ENCODE assay signal across 8 cellular contexts in the genomic region with DNA sequence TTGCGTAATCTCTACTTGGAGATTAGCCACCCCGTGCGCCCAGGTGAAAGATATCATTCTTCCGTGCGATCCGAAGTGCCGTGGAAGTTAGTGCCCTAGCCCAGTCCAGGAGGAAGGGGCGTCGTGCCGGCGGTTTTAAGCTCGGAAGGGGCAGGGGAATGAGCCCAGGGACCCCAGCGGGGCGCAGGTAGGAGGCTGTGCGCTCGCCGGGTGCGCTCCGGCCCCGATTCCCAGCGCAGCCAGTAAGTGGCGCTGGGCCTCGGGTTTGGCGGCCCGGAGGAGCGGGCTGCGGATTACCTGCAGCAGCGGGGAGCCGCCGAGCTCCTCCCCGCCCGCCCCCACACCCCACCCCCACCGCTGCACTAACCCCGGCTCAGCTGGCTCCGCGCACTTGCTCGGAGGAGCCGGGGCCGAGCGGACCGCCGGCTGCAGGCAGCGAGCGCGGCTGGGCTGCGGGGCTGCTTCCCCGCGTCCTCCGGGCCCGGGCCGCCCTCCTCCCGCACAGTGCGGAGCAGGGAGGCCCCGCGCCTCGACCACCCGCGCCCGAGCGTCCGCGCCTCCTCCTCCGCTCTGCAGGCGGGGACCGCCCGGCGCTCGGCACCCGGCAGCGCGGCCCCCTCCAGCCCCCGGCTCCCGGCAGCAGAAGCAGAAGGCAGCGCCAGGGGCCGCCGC. TPM values are rescaled to one million over a fixed set of nuclear protein-coding genes. Genes with fewer than 3 reads are reported as not detected.
DNase-seq lines count a peak whose midpoint lies in the region; ATAC-seq and TF ChIP-seq lines count a peak whose summit lies in the region.

TSS of gene RYR2 (plus strand) at position 390 of the 672 bp plus-strand sequence. CDS start 338 bp downstream, outside the sequence.

- H3K27me3 ChIP-seq in body of pancreas (peaks cover 0 to 14% of the 10 kb centered on the region in 2 donors), layer of hippocampus (ENCODE audit: control insufficient read depth, insufficient read depth, low read length) (peaks cover 2% of the 10 kb centered on the region), suprapubic skin (peaks cover 40% of the 10 kb centered on the region)

- H3K4me1 ChIP-seq in body of pancreas (peaks cover 18% of the 10 kb centered on the region), suprapubic skin (peaks cover 18% of the 10 kb centered on the region)

- no peak within 1 kb of the TSS for H3K27ac ChIP-seq in body of pancreas
- peak within 1 kb of the TSS; percentile 10 for H3K27ac ChIP-seq in layer of hippocampus (ENCODE audit: low read depth, low read length)
- no peak within 1 kb of the TSS for H3K27ac ChIP-seq in suprapubic skin

- H3K4me3 ChIP-seq in body of pancreas (peak within 1 kb of the TSS in 1 of 2 donors; percentile 11), suprapubic skin (peak within 1 kb of the TSS; percentile 45)

- TF ChIP-seq POLR2A in body of pancreas (IDR thresholded peaks at IDR 0.05) (no peak), suprapubic skin (IDR thresholded peaks at IDR 0.05) (no peak)

- POLR2A ChIA-PET in activated CD4-positive, alpha-beta T cell treated with anti-CD3 and anti-CD28 coated beads for 36 hours (lab: Charles Lee), result no interaction called here

- H3K4me3 Mint-ChIP-seq in activated CD4-positive, alpha-beta T cell treated with anti-CD3 and anti-CD28 coated beads for 36 hours, result no peak within 1 kb of the TSS

- H3K36me3 ChIP-seq in body of pancreas (replicated peaks in 1 of 2; ENCODE audit: insufficient read depth in 1 of 2, low read depth in 2 of 2) (no peaks in the 10 kb centered on the region), suprapubic skin (no peaks in the 10 kb centered on the region)

- peak; percentile 52 for DNase-seq in activated CD4-positive, alpha-beta T cell treated with anti-CD3 and anti-CD28 coated beads for 36 hours
- DNase-seq in activated CD4-positive, alpha-beta T cell treated with anti-CD3 and anti-CD28 coated beads for 4 hours, result no peak
- DNase-seq in body of pancreas (peak; percentile 17 to 49 (median 26)), suprapubic skin (ENCODE audit: low spot score in 2 of 2) (no peak), NCI-H2196 (lab: John Stamatoyannopoulos, UW; ENCODE audit: unreplicated experiment) (no peak), AG08396 (ENCODE audit: low spot score) (no peak)

- peak in 6 of 7 experiments; percentile 23 to 47 (median 40) for TF ChIP-seq CTCF in body of pancreas (IDR thresholded peaks at IDR 0.05)
- peak in 1 of 2 donors; percentile 20 for TF ChIP-seq CTCF in suprapubic skin (IDR thresholded peaks at IDR 0.05)

- 1 to 2% methylated on average over 6 to 70 of the region's 76 CpGs for WGBS in body of pancreas, 2 donors
- WGBS in suprapubic skin, result 6% methylated on average over 11 of the region's 76 CpGs

- H3K27me3 Mint-ChIP-seq in activated CD4-positive, alpha-beta T cell treated with anti-CD3 and anti-CD28 coated beads for 36 hours, result peaks cover 44% of the 10 kb centered on the region

- no peak within 1 kb of the TSS for H3K27ac Mint-ChIP-seq in activated CD4-positive, alpha-beta T cell treated with anti-CD3 and anti-CD28 coated beads for 36 hours

- CTCF ChIA-PET in activated CD4-positive, alpha-beta T cell treated with anti-CD3 and anti-CD28 coated beads for 36 hours (lab: Charles Lee), result no interaction called here

- peak; percentile 75 for ATAC-seq in activated CD4-positive, alpha-beta T cell treated with anti-CD3 and anti-CD28 coated beads for 36 hours
- ATAC-seq in body of pancreas (peak; percentile 80), HG02981 (IDR thresholded peaks at IDR 0.05; ENCODE audit: unreplicated experiment) (no peak)

- H3K9me3 ChIP-seq in body of pancreas (no peaks in the 10 kb centered on the region), suprapubic skin (no peaks in the 10 kb centered on the region)

- intact Hi-C loops in activated CD4-positive, alpha-beta T cell treated with anti-CD3 and anti-CD28 coated beads for 36 hours (cut with DNase I, micrococcal nuclease), result loop anchor here (2.0 to 10.0 kb wide), 4 partner anchors 280 to 520 kb away; no protein-coding TSS in a partner anchor
- intact Hi-C loops in body of pancreas (cut with DNase I), result no loop called here

- TF ChIP-seq EP300 in suprapubic skin (IDR thresholded peaks at IDR 0.05), result no peak

- H3K9me3 Mint-ChIP-seq in activated CD4-positive, alpha-beta T cell treated with anti-CD3 and anti-CD28 coated beads for 36 hours (ENCODE audit: low read depth), result no peaks in the 10 kb centered on the region

- H3K4me1 Mint-ChIP-seq in activated CD4-positive, alpha-beta T cell treated with anti-CD3 and anti-CD28 coated beads for 36 hours, result peaks cover 16% of the 10 kb centered on the region

- H3K36me3 Mint-ChIP-seq in activated CD4-positive, alpha-beta T cell treated with anti-CD3 and anti-CD28 coated beads for 36 hours (ENCODE audit: low read depth), result no peaks in the 10 kb centered on the region

RNA-seq across cellular contexts. Expression of gene RYR2, which starts in this region (rescaled TPM):
- under 1 TPM; 0.04 to 0.05 TPM for total RNA-seq in activated CD4-positive, alpha-beta T cell treated with anti-CD3 and anti-CD28 coated beads for 36 hours
- total RNA-seq in body of pancreas (10 to 100 TPM; 14.2 to 17.1 TPM), suprapubic skin (1 to 10 TPM in 1 of 4 donors, under 1 TPM in 3; 0.53 to 1.2 (median 0.57) TPM)

Comparison
In these comparisons a context has a peak if more than half of its experiments do, and no peak if none do; other contexts are left out.
1. RNA of gene RYR2 (total RNA-seq): 14.2 to 17.1 TPM in body of pancreas; 0.53 to 1.2 TPM in suprapubic skin and 0.04 to 0.05 TPM in activated CD4-positive, alpha-beta T cell treated with anti-CD3 and anti-CD28 coated beads for 36 hours; every median in the first group is over 4 times any median in the second.
2. Peak in DNase-seq and ATAC-seq in activated CD4-positive, alpha-beta T cell treated with anti-CD3 and anti-CD28 coated beads for 36 hours; RNA of the gene not detected or under 1 TPM.
3. DNase-seq: peak in body of pancreas (4 of 4); none in activated CD4-positive, alpha-beta T cell treated with anti-CD3 and anti-CD28 coated beads for 4 hours (0 of 2), suprapubic skin (0 of 2), NCI-H2196 (single experiment) and AG08396 (single experiment).